10 cellular contexts compared by ENCODE assay signal in the genomic region with DNA sequence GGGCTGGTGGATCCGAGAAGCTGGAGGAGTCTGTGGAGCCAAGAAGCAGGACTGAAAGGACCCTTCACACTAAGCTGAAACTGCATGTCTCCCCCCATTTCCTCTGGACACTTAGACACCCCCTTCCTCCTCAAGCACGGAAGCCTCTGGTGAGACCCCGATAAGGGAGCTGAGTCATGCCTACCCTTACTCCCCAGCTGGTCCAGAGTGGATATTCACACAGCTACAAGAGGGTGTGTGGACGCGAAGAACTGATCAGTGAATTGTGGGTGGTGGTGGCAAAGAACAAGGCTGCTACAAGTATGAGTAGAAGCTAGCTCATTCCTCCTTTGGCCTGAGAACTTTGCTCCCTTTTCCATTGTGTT. TPM values are rescaled to one million over a fixed set of nuclear protein-coding genes. Genes with fewer than 3 reads are reported as not detected.
DNase-seq lines count a peak whose midpoint lies in the region; ATAC-seq and TF ChIP-seq lines count a peak whose summit lies in the region.
"Had no signal": no experiment of that assay in that cellular context is flagged by ENCODE, and none has a peak within 500 bp of the region (broad histone marks: within the 10 kb centered on the region; RNA-seq: fewer than 3 reads in every experiment).

No MANE protein-coding gene starts in this region.

- no peak for ATAC-seq in activated T-cell treated with anti-CD3 and anti-CD28 coated beads, Interleukin-2, amount 50 U/mL, for 4 hours
- ATAC-seq in lung (ENCODE audit: insufficient read depth, low FRiP score) (no peak), upper lobe of right lung (no peak), HG03196 (IDR thresholded peaks at IDR 0.05; ENCODE audit: unreplicated experiment) (no peak), GM21576 (IDR thresholded peaks at IDR 0.05; ENCODE audit: unreplicated experiment) (no peak)

- H3K4me1 ChIP-seq in mammary epithelial cell (ENCODE audit: insufficient read depth, low read length) (peaks cover 43% of the 10 kb centered on the region), lung (ENCODE audit: control insufficient read depth in 2 of 2, insufficient read depth in 2 of 2, low read length in 2 of 2) (peaks cover 10 to 23% of the 10 kb centered on the region in 2 donors), upper lobe of right lung (peaks cover 53% of the 10 kb centered on the region)

- H3K27me3 Mint-ChIP-seq in activated T-cell treated with anti-CD3 and anti-CD28 coated beads, Interleukin-2, amount 50 U/mL, for 4 hours (ENCODE audit: low read depth): no peaks in the 10 kb centered on the region
- H3K27me3 Mint-ChIP-seq: activated naive CD8-positive, alpha-beta T cell treated with anti-CD3 and anti-CD28 coated beads, Interleukin-2, amount 50 U/mL, for 24 hours; memory B cell had no signal

- no peak for DNase-seq in activated T-cell treated with anti-CD3 and anti-CD28 coated beads, Interleukin-2, amount 50 U/mL, for 4 hours
- no peak for DNase-seq in activated T-cell treated with anti-CD3 and anti-CD28 coated beads, Interleukin-2, amount 50 U/mL, for 48 hours
- no peak for DNase-seq in mammary epithelial cell
- DNase-seq in lung (ENCODE audit: low spot score): no peak
- no peak for DNase-seq in upper lobe of right lung
- DNase-seq in SIG-M5 (lab: John Stamatoyannopoulos, UW): no peak

- H3K27ac ChIP-seq in mammary epithelial cell (ENCODE audit: insufficient read depth, low read depth, low read length) (no peak overlapping the region), lung (ENCODE audit: low read depth in 1 of 2, low read length in 1 of 2) (peak overlapping the region; percentile 60 to 89), upper lobe of right lung (peak overlapping the region; percentile 77)

- dilution Hi-C loops in mammary epithelial cell (cut with HindIII; ENCODE audit: low sequenced_read_pairs): loop anchor here (5.0 kb wide), 1 partner anchor 35 kb away; no protein-coding TSS in a partner anchor

- no peaks in the 10 kb centered on the region for H3K27me3 ChIP-seq in mammary epithelial cell (ENCODE audit: insufficient read depth, low read length)
- H3K27me3 ChIP-seq in lung (ENCODE audit: control insufficient read depth, insufficient read depth): no peaks in the 10 kb centered on the region
- no peaks in the 10 kb centered on the region for H3K27me3 ChIP-seq in upper lobe of right lung

- in situ Hi-C loops in mammary epithelial cell (cut with MboI; ENCODE audit: low sequenced_read_pairs in 2 of 2): loop anchor here in 1 of 2 donors (5.0 kb wide), 1 partner anchor 70 kb away; the partner anchor contains the start of genes CCDC107 and RMRP

- intact Hi-C loops in mammary epithelial cell (cut with micrococcal nuclease): loop anchor here (1.0 kb wide), 2 partner anchors 8 to 122 kb away; partner anchors contain the start of gene TESK1
- intact Hi-C loops in upper lobe of right lung (cut with DNase I): no loop called here

- H3K79me2 ChIP-seq in mammary epithelial cell (ENCODE audit: insufficient read depth, low read length): peaks cover 73% of the 10 kb centered on the region

- H3K36me3 ChIP-seq in mammary epithelial cell (ENCODE audit: insufficient read depth, low read length) (peaks cover 23% of the 10 kb centered on the region), lung (ENCODE audit: control insufficient read depth in 2 of 2, insufficient read depth in 2 of 2, low read length in 2 of 2) (peaks cover 19 to 26% of the 10 kb centered on the region in 2 donors), upper lobe of right lung (peaks cover 37% of the 10 kb centered on the region)

- peaks cover 24% of the 10 kb centered on the region for H3K36me3 Mint-ChIP-seq in activated T-cell treated with anti-CD3 and anti-CD28 coated beads, Interleukin-2, amount 50 U/mL, for 4 hours (ENCODE audit: insufficient read depth)

- BruUV-seq in mammary epithelial cell (replicated peaks; lab: Mats Ljungman, UMichigan): no TSS peak

- WGBS in mammary epithelial cell (ENCODE audit: low coverage, missing lambda C conversion rate): 0% methylated on average over 4 of the region's 5 CpGs
- 11 to 20% methylated on average over 5 of the region's 5 CpGs for WGBS in lung, 2 donors

- peaks cover 5% of the 10 kb centered on the region for H3K4me1 Mint-ChIP-seq in activated T-cell treated with anti-CD3 and anti-CD28 coated beads, Interleukin-2, amount 50 U/mL, for 4 hours (ENCODE audit: low read depth)
- H3K4me1 Mint-ChIP-seq: activated naive CD8-positive, alpha-beta T cell treated with anti-CD3 and anti-CD28 coated beads, Interleukin-2, amount 50 U/mL, for 24 hours had no signal

- TF ChIP-seq CTCF in mammary epithelial cell (conservative IDR thresholded peaks at IDR 0.05 in 1 of 2, IDR thresholded peaks at IDR 0.05 in 1 of 2; ENCODE audit: extremely low read depth in 1 of 2, insufficient read depth in 1 of 2, low read depth in 1 of 2, low read length in 2 of 2) (no peak), lung (IDR thresholded peaks at IDR 0.05; ENCODE audit: control extremely low read depth, extremely low read depth) (no peak), upper lobe of right lung (IDR thresholded peaks at IDR 0.05) (no peak)

- H3K4me3 ChIP-seq in mammary epithelial cell (replicated peaks in 1 of 3; ENCODE audit: insufficient read depth in 1 of 3, low read depth in 2 of 3, low read length in 3 of 3): peak overlapping the region; percentile 3 to 50 (median 42)
- H3K4me3 ChIP-seq in lung: no peak overlapping the region
- H3K4me3 ChIP-seq in upper lobe of right lung: peak overlapping the region; percentile 64

- H4K20me1 ChIP-seq in mammary epithelial cell (ENCODE audit: insufficient read depth, low read length): no peaks in the 10 kb centered on the region

- H3K9me3 Mint-ChIP-seq in activated T-cell treated with anti-CD3 and anti-CD28 coated beads, Interleukin-2, amount 50 U/mL, for 4 hours: no peaks in the 10 kb centered on the region
- H3K9me3 Mint-ChIP-seq: activated naive CD8-positive, alpha-beta T cell treated with anti-CD3 and anti-CD28 coated beads, Interleukin-2, amount 50 U/mL, for 24 hours; memory B cell had no signal

- H3K4me2 ChIP-seq in mammary epithelial cell (ENCODE audit: insufficient read depth, low read depth, low read length): peak overlapping the region; percentile 87

- H3K9me3 ChIP-seq in mammary epithelial cell (replicated peaks; ENCODE audit: insufficient read depth, low read length) (no peaks in the 10 kb centered on the region), lung (ENCODE audit: control insufficient read depth in 2 of 2, insufficient read depth in 1 of 2, low read length in 1 of 2) (no peaks in the 10 kb centered on the region), upper lobe of right lung (no peaks in the 10 kb centered on the region)

- CTCF ChIA-PET in mammary epithelial cell (lab: Charles Lee; ENCODE audit: low non-redundant PET): interaction anchor here (0.5 to 2.1 kb wide), 2 partner anchors 31 to 80 kb away, joined by 4 to 13 read pairs; no protein-coding TSS in a partner anchor

- H3K9ac ChIP-seq in mammary epithelial cell (ENCODE audit: insufficient read depth, low read length): no peak overlapping the region

- H3K4me3 Mint-ChIP-seq in activated T-cell treated with anti-CD3 and anti-CD28 coated beads, Interleukin-2, amount 50 U/mL, for 4 hours: peak overlapping the region; percentile 9

- no peak overlapping the region for H2AFZ ChIP-seq in mammary epithelial cell (ENCODE audit: low read depth, low read length)

RNA-seq across cellular contexts. Expression of gene TLN1, which starts 4.3 kb away (rescaled TPM):
- 100 to 1,000 TPM; 210 to 252 (median 230) TPM for total RNA-seq in activated T-cell treated with anti-CD3 and anti-CD28 coated beads, Interleukin-2, amount 50 U/mL, for 4 hours
- total RNA-seq in mammary epithelial cell (100 to 1,000 TPM; 202 to 213 TPM), lung (100 to 1,000 TPM; 206 to 501 TPM), upper lobe of right lung (439 TPM)
- polyA plus RNA-seq in mammary epithelial cell (128 TPM), lung (100 to 1,000 TPM in 1 of 2 donors, 10 to 100 TPM in 1; 71.5 to 319 TPM)
- 264 TPM for polyA minus RNA-seq in mammary epithelial cell

RNA-seq across cellular contexts. Expression of gene CREB3, which starts 4.8 kb away (rescaled TPM):
- 10 to 100 TPM; 22.9 to 27.5 (median 23.6) TPM for total RNA-seq in activated T-cell treated with anti-CD3 and anti-CD28 coated beads, Interleukin-2, amount 50 U/mL, for 4 hours
- 10 to 100 TPM; 45.4 to 60.8 TPM for total RNA-seq in mammary epithelial cell
- 38.3 TPM for polyA plus RNA-seq in mammary epithelial cell
- polyA minus RNA-seq in mammary epithelial cell: 34.8 TPM
- 10 to 100 TPM; 25.1 to 43.3 TPM for total RNA-seq in lung
- 10 to 100 TPM; 38.7 to 39.0 TPM for polyA plus RNA-seq in lung
- 34.9 TPM for total RNA-seq in upper lobe of right lung

RNA-seq across cellular contexts. Expression of gene GBA2, which starts 21.4 kb away (rescaled TPM):
- total RNA-seq in activated T-cell treated with anti-CD3 and anti-CD28 coated beads, Interleukin-2, amount 50 U/mL, for 4 hours: 10 to 100 TPM; 29.9 to 34.8 (median 33.2) TPM
- 10 to 100 TPM; 41.0 to 49.8 TPM for total RNA-seq in mammary epithelial cell
- 30.3 TPM for polyA plus RNA-seq in mammary epithelial cell
- polyA minus RNA-seq in mammary epithelial cell: 32.5 TPM
- 10 to 100 TPM; 42.4 to 78.7 TPM for total RNA-seq in lung
- 10 to 100 TPM; 44.2 to 48.2 TPM for polyA plus RNA-seq in lung
- total RNA-seq in upper lobe of right lung: 99.1 TPM

RNA-seq across cellular contexts. Expression of gene RGP1, which starts 21.4 kb away (rescaled TPM):
- total RNA-seq in activated T-cell treated with anti-CD3 and anti-CD28 coated beads, Interleukin-2, amount 50 U/mL, for 4 hours: 10 to 100 TPM; 14.3 to 15.3 (median 14.6) TPM
- total RNA-seq in mammary epithelial cell: 10 to 100 TPM; 20.5 to 42.3 TPM
- polyA plus RNA-seq in mammary epithelial cell: 20.1 TPM
- polyA minus RNA-seq in mammary epithelial cell: 45.3 TPM
- 10 to 100 TPM; 13.0 to 33.2 TPM for total RNA-seq in lung
- polyA plus RNA-seq in lung: 10 to 100 TPM; 11.7 to 12.9 TPM
- 34.6 TPM for total RNA-seq in upper lobe of right lung

RNA-seq across cellular contexts. Expression of gene MSMP, which starts 26.4 kb away (rescaled TPM):
- 1 to 10 TPM in 1 of 3 donors, under 1 TPM in 2; 0.84 to 1.4 (median 0.86) TPM for total RNA-seq in activated T-cell treated with anti-CD3 and anti-CD28 coated beads, Interleukin-2, amount 50 U/mL, for 4 hours
- total RNA-seq in mammary epithelial cell: not detected
- polyA plus RNA-seq in mammary epithelial cell: not detected
- not detected for polyA minus RNA-seq in mammary epithelial cell
- 1 to 10 TPM in 1 of 2 donors, not detected in 1; 1.6 TPM for total RNA-seq in lung
- 1 to 10 TPM in 1 of 2 donors, under 1 TPM in 1; 0.62 to 1.2 TPM for polyA plus RNA-seq in lung
- total RNA-seq in upper lobe of right lung: not detected
